8 cellular contexts compared by ENCODE assay signal in genomic region chr3:42501321-42501680, GRCh38. TPM values are rescaled to one million over a fixed set of nuclear protein-coding genes. Genes with fewer than 3 reads are reported as not detected.
A peak's percentile ranks its signal among the peaks of the same experiment; 100 is the strongest.
DNase-seq lines count a peak whose midpoint lies in the region; ATAC-seq, FAIRE-seq and TF ChIP-seq lines count a peak whose summit lies in the region.

No MANE protein-coding gene starts in this region.

- no peak overlapping the region for H3K23ac ChIP-seq in H1 (ENCODE audit: insufficient read length)

- H4K8ac ChIP-seq in H1 (ENCODE audit: extremely low read depth, insufficient read depth, low read length) = peak overlapping the region; percentile 53; the same call in 1 of the 2 replicates

- H3K79me2 ChIP-seq in PC-3 (ENCODE audit: low read length) = no peaks in the 10 kb centered on the region
- no peaks in the 10 kb centered on the region for H3K79me2 ChIP-seq in H1 (ENCODE audit: control insufficient read depth in 1 of 2, insufficient read depth in 2 of 2, low read length in 2 of 2)
- H3K79me2 ChIP-seq in parathyroid adenoma = no peaks in the 10 kb centered on the region

- no peaks in the 10 kb centered on the region for H3K79me1 ChIP-seq in H1 (ENCODE audit: low read depth, low read length)

- H3K14ac ChIP-seq in H1 (ENCODE audit: insufficient read length) = no peak overlapping the region

- no peak overlapping the region for H3K56ac ChIP-seq in H1 (replicated peaks; ENCODE audit: insufficient read length, low read depth, low read length)

- 1% methylated on average over 25 of the region's 27 CpGs; no CpG with 5 or more reads in 1 of the 2 experiments for WGBS in H1 (ENCODE audit: extremely low coverage in 1 of 2, insufficient coverage in 1 of 2, insufficient read length in 1 of 2, insufficient replicate concordance in 2 of 2, low coverage in 1 of 2, low lambda C conversion rate in 2 of 2, missing lambda C conversion rate in 1 of 2), 2 experiments

- CTCF ChIA-PET in PC-3 (lab: Charles Lee) (interaction anchor here (0.9 to 1.9 kb wide), 2 partner anchors 39 to 44 kb away, joined by 3 to 12 read pairs; no protein-coding TSS in a partner anchor), H1 (lab: Charles Lee; ENCODE audit: partially characterized antibody) (interaction anchor here (0.9 to 4.5 kb wide), 13 partner anchors 12 to 272 kb away, joined by 3 to 52 read pairs (median 8); no protein-coding TSS in a partner anchor)

- H3K27me3 ChIP-seq in PC-3 (ENCODE audit: low read length) = no peaks in the 10 kb centered on the region
- H3K27me3 ChIP-seq in H1 (replicated peaks in 1 of 4; ENCODE audit: control insufficient read depth in 3 of 4, extremely low read depth in 1 of 4, insufficient read depth in 3 of 4, low read length in 3 of 4) = peaks cover 0 to 52% (median 35%) of the 10 kb centered on the region in 4 experiments; a peak in 6 of 7 replicates
- H3K27me3 ChIP-seq in parathyroid adenoma (ENCODE audit: control insufficient read depth, insufficient read depth, low read length) = no peaks in the 10 kb centered on the region

- no peak overlapping the region for H2BK120ac ChIP-seq in H1 (replicated peaks; ENCODE audit: low read depth, low read length)

- BruUV-seq in PC-3 (replicated peaks; lab: Mats Ljungman, UMichigan) = no TSS peak

- H3K4ac ChIP-seq in H1 (replicated peaks; ENCODE audit: insufficient read length, low read depth, low read length) = no peak overlapping the region

- H3K4me2 ChIP-seq in PC-3 (ENCODE audit: low read length) = peak overlapping the region; percentile 87
- H3K4me2 ChIP-seq in H1 (ENCODE audit: insufficient read depth in 1 of 2, low read depth in 2 of 2, low read length in 2 of 2) = peak overlapping the region; percentile 67 to 98
- peak overlapping the region; percentile 95 for H3K4me2 ChIP-seq in parathyroid adenoma (ENCODE audit: low read length)

- no peak overlapping the region; the same call in 1 of the 2 replicates for H2BK20ac ChIP-seq in H1 (ENCODE audit: low read length)

- DNase-seq in PC-3 = no peak
- DNase-seq in H1 (ENCODE audit: low read depth in 1 of 2, low spot score in 2 of 2) = peak in 1 of 2 experiments; percentile 71
- no peak for DNase-seq in NOMO-1 treated with dmso at 0.1 percent for 144 hours (lab: John Stamatoyannopoulos, UW; ENCODE audit: unreplicated experiment)
- DNase-seq in SIG-M5 (lab: John Stamatoyannopoulos, UW) = no peak
- DNase-seq in stimulated activated CD8-positive, alpha-beta memory T cell treated with anti-CD3 and anti-CD28 coated beads, Interleukin-4, amount 100 ng/mL, for 48 hours = no peak

- H3K4me3 ChIP-seq in PC-3 (ENCODE audit: low read length) = no peak overlapping the region; the same call in 1 of the 2 replicates
- H3K4me3 ChIP-seq in H1 (ENCODE audit: extremely low read depth in 1 of 4, insufficient read depth in 2 of 4, low read depth in 3 of 4, low read length in 4 of 4) = peak overlapping the region; percentile 50 to 77 (median 68)
- H3K4me3 ChIP-seq in parathyroid adenoma (ENCODE audit: low read depth, low read length) = peak overlapping the region; percentile 67

- peaks cover 19% of the 10 kb centered on the region for H3K23me2 ChIP-seq in H1 (ENCODE audit: low read depth, low read length)

- no peaks in the 10 kb centered on the region for H3K9me2 ChIP-seq in PC-3 (replicated peaks; ENCODE audit: low read length)

- peak overlapping the region; percentile 72; the same call in 1 of the 2 replicates for H2BK15ac ChIP-seq in H1 (ENCODE audit: low read length)

- no peak overlapping the region for H2BK12ac ChIP-seq in H1 (ENCODE audit: low read depth, low read length)

- TF ChIP-seq CTCF in PC-3 (conservative IDR thresholded peaks at IDR 0.05; ENCODE audit: low read depth, low read length) (no peak), H1 (IDR thresholded peaks at IDR 0.05; ENCODE audit: control extremely low read depth in 1 of 3, insufficient read depth in 1 of 3, low read depth in 1 of 3, low read length in 3 of 3) (no peak), parathyroid adenoma (IDR thresholded peaks at IDR 0.05) (no peak)

- no peaks in the 10 kb centered on the region for H3F3A ChIP-seq in PC-3 (ENCODE audit: low read length, unreplicated experiment)

- no peaks in the 10 kb centered on the region for H3K36me3 ChIP-seq in ES-I3 (ENCODE audit: insufficient read depth, low read length)
- H3K36me3 ChIP-seq in PC-3 (ENCODE audit: low read depth, low read length) = no peaks in the 10 kb centered on the region
- H3K36me3 ChIP-seq in H1 (ENCODE audit: control insufficient read depth in 2 of 4, insufficient read depth in 4 of 4, low read length in 3 of 4) = no peaks in the 10 kb centered on the region
- no peaks in the 10 kb centered on the region for H3K36me3 ChIP-seq in parathyroid adenoma (ENCODE audit: control insufficient read depth, insufficient read depth, low read length)

- no peak overlapping the region for H3K27ac ChIP-seq in PC-3 (ENCODE audit: low read length)
- H3K27ac ChIP-seq in H1 (ENCODE audit: low read depth, low read length) = no peak overlapping the region
- H3K27ac ChIP-seq in parathyroid adenoma = no peak overlapping the region

- peak overlapping the region; percentile 86 for H2AFZ ChIP-seq in PC-3 (ENCODE audit: low read length)
- H2AFZ ChIP-seq in H1 (ENCODE audit: low read length) = peak overlapping the region; percentile 93; the same call in 1 of the 2 replicates
- peak overlapping the region; percentile 85 for H2AFZ ChIP-seq in parathyroid adenoma

- TF ChIP-seq RAD21 in H1 (IDR thresholded peaks at IDR 0.05 in 1 of 2, conservative IDR thresholded peaks at IDR 0.05 in 1 of 2; ENCODE audit: low read depth in 2 of 2, low read length in 2 of 2) = no peak

- no peak overlapping the region for H4K91ac ChIP-seq in H1 (replicated peaks; ENCODE audit: insufficient read length, low read length)

- H2AK5ac ChIP-seq in H1 (ENCODE audit: low read depth, low read length) = no peak overlapping the region

- FAIRE-seq in H1 (lab: Jason Lieb, UNC) = no peak

- no peaks in the 10 kb centered on the region for H3K9me3 ChIP-seq in ES-I3 (ENCODE audit: control insufficient read depth, insufficient read depth, low read length)
- H3K9me3 ChIP-seq in PC-3 (ENCODE audit: low read length) = no peaks in the 10 kb centered on the region
- H3K9me3 ChIP-seq in H1 (ENCODE audit: insufficient read depth in 2 of 2, low read depth in 1 of 2, low read length in 1 of 2) = no peaks in the 10 kb centered on the region
- no peaks in the 10 kb centered on the region for H3K9me3 ChIP-seq in parathyroid adenoma (ENCODE audit: control insufficient read depth, low read length)

- no peak for TF ChIP-seq EP300 in H1 (IDR thresholded peaks at IDR 0.05; ENCODE audit: borderline replicate concordance in 1 of 2, low read depth in 2 of 2, low read length in 2 of 2)

- peaks cover 16% of the 10 kb centered on the region; the same call in 1 of the 2 replicates for H3K4me1 ChIP-seq in ES-I3 (ENCODE audit: insufficient read depth, low read length)
- H3K4me1 ChIP-seq in PC-3 (ENCODE audit: insufficient read depth, low read length) = peaks cover 14% of the 10 kb centered on the region; the same call in 1 of the 2 replicates
- H3K4me1 ChIP-seq in H1 (replicated peaks in 1 of 4; ENCODE audit: control insufficient read depth in 3 of 4, insufficient read depth in 4 of 4, low read length in 3 of 4) = peaks cover 0 to 11% (median 6%) of the 10 kb centered on the region in 4 experiments; a peak in 6 of 7 replicates
- H3K4me1 ChIP-seq in parathyroid adenoma = peaks cover 2% of the 10 kb centered on the region

- intact Hi-C loops in PC-3 (cut with micrococcal nuclease) = no loop called here

- peak overlapping the region; percentile 52; the same call in 1 of the 2 replicates for H3K9ac ChIP-seq in ES-I3 (ENCODE audit: low read depth, low read length)
- H3K9ac ChIP-seq in PC-3 (ENCODE audit: low read length) = no peak overlapping the region
- H3K9ac ChIP-seq in H1 (replicated peaks in 1 of 4; ENCODE audit: extremely low read depth in 1 of 4, low read depth in 3 of 4, low read length in 3 of 4) = no peak overlapping the region
- H3K9ac ChIP-seq in parathyroid adenoma = no peak overlapping the region

- H4K20me1 ChIP-seq in PC-3 (ENCODE audit: low read length) (no peaks in the 10 kb centered on the region), H1 (replicated peaks in 1 of 2; ENCODE audit: control insufficient read depth in 1 of 2, insufficient read depth in 2 of 2, low read length in 2 of 2) (peaks cover 0 to 4% of the 10 kb centered on the region in 2 experiments)

- no peak overlapping the region for H2BK5ac ChIP-seq in H1 (ENCODE audit: low read depth, low read length)

- no peak for TF ChIP-seq POLR2A in H1 (IDR thresholded peaks at IDR 0.05; ENCODE audit: control extremely low read depth in 1 of 2, low read depth in 2 of 2, low read length in 2 of 2)

- no peak for ATAC-seq in PC-3
- no peak for ATAC-seq in activated CD4-positive, CD25-positive, alpha-beta regulatory T cell treated with anti-CD3 and anti-CD28 coated beads, Interleukin-2, amount 50 U/mL, for 24 hours

- POLR2A ChIA-PET in PC-3 (lab: Charles Lee; ENCODE audit: unreplicated experiment) (no interaction called here), H1 (lab: Charles Lee; ENCODE audit: partially characterized antibody) (interaction anchor here (0.7 to 2.2 kb wide), 7 partner anchors 8 to 44 kb away, joined by 3 to 13 read pairs (median 4); no protein-coding TSS in a partner anchor)

- H4K5ac ChIP-seq in H1 (ENCODE audit: insufficient read length, low read depth, low read length) = no peak overlapping the region

- H3K18ac ChIP-seq in H1 (ENCODE audit: extremely low read depth, low read length) = no peak overlapping the region; the same call in 1 of the 2 replicates

TF ChIP-seq in H1, 55 proteins besides CTCF, POLR2A, EP300 and RAD21 (continues in another document):
- TF ChIP-seq RBBP5 (IDR thresholded peaks at IDR 0.05; ENCODE audit: borderline replicate concordance, low read depth, low read length) = 0 out of 2 replicates have a peak, but pooled peaks have one; percentile 6
- 0 out of 4 replicates have a peak, but pooled peaks of 1 of the 2 experiments have one; percentile 43 for TF ChIP-seq SIN3A (conservative IDR thresholded peaks at IDR 0.05 in 1 of 2, IDR thresholded peaks at IDR 0.05 in 1 of 2; ENCODE audit: low read depth in 1 of 2, low read length in 2 of 2)
- TF ChIP-seq SUZ12 (IDR thresholded peaks at IDR 0.05; ENCODE audit: low read length) = peak; percentile 68; the same call in 1 of the 2 replicates
- TF ChIP-seq ZNF274 (IDR thresholded peaks at IDR 0.05; ENCODE audit: borderline replicate concordance, extremely low read depth, low read length) = no peak

RNA-seq across cellular contexts. Expression of gene VIPR1, which starts 1.1 kb away (rescaled TPM):
- total RNA-seq in PC-3 (2014; rRNA removed) = 3.7 and 7.0 TPM in 2 replicates
- 10.1 and 11.3 TPM in 2 replicates for total RNA-seq in H1 (2021; fragmentation: NEBNext Ultra II Directional; extraction: Animal tissue kit (Norgen Biotek cat#: 25700))
- polyA plus RNA-seq in H1 (2011; rRNA removed) = 7.8 and 11.1 TPM in 2 replicates
- 8.5 TPM for polyA plus RNA-seq in H1 (2011; cell fraction: cytosol; rRNA removed)
- 44.7 TPM for polyA plus RNA-seq in H1 (2011; cell fraction: nucleus; rRNA removed)
- polyA plus RNA-seq in H1 (2012, experiment 1 of 2) = 8.8 to 11.3 TPM (median 9.7 TPM) in 4 replicates
- 7.9 TPM for polyA plus RNA-seq in H1 (2012, experiment 2 of 2)
- polyA plus RNA-seq in H1 (2013, experiment 1 of 2) = 6.8 TPM
- 6.5 TPM for polyA plus RNA-seq in H1 (2013, experiment 2 of 2)
- polyA minus RNA-seq in H1 (2011; rRNA and poly(A)+ RNA removed) = 9.8 and 15.7 TPM in 2 replicates
- polyA minus RNA-seq in H1 (2011; cell fraction: cytosol; rRNA and poly(A)+ RNA removed) = 21.9 TPM
- polyA minus RNA-seq in H1 (2011; cell fraction: nucleus; rRNA and poly(A)+ RNA removed) = 21.9 TPM
